Comparison of ENCODE assay signal across 28 cellular contexts in genomic region chrX:149522914-149523313, GRCh38. TPM values are rescaled to one million over a fixed set of nuclear protein-coding genes. Genes with fewer than 3 reads are reported as not detected.
A peak's percentile ranks its signal among the peaks of the same experiment; 100 is the strongest.
DNase-seq lines count a peak whose midpoint lies in the region; ATAC-seq, FAIRE-seq and TF ChIP-seq lines count a peak whose summit lies in the region.
"Had no signal": no experiment of that assay in that cellular context is flagged by ENCODE, and none has a peak within 500 bp of the region (broad histone marks: within the 10 kb centered on the region; RNA-seq: fewer than 3 reads in every experiment).

No MANE protein-coding gene starts in this region.

- WGBS in GM12878 (ENCODE audit: insufficient coverage, insufficient replicate concordance, low lambda C conversion rate, missing lambda C conversion rate) = 29% methylated on average over 2 of the region's 2 CpGs
- 0% methylated on average over 1 of the region's 2 CpGs for WGBS in HepG2 (ENCODE audit: low lambda C conversion rate)

- FAIRE-seq in GM12878 (lab: Jason Lieb, UNC) (no peak), HepG2 (lab: Jason Lieb, UNC) (no peak)
- FAIRE-seq: A204.1 had no signal

- H3K79me2 ChIP-seq in GM12878 (ENCODE audit: control insufficient read depth, insufficient read depth, low read length) (no peaks in the 10 kb centered on the region), HepG2 (ENCODE audit: insufficient read depth, low read length) (no peaks in the 10 kb centered on the region)

- H3K9me3 ChIP-seq in GM12878 (replicated peaks; ENCODE audit: control insufficient read depth, insufficient read depth, low read length) (no peaks in the 10 kb centered on the region), HepG2 (ENCODE audit: low read length) (no peaks in the 10 kb centered on the region)
- H3K9me3 ChIP-seq: breast epithelium, SJSA1, tibial nerve had no signal

- ATAC-seq in natural killer cell (no peak), GM12878 (no peak), HepG2 (peak; percentile 17; the same call in 1 of the 3 replicates), HG03175 (IDR thresholded peaks at IDR 0.05; ENCODE audit: unreplicated experiment) (no peak), GM21717 (IDR thresholded peaks at IDR 0.05; ENCODE audit: unreplicated experiment) (no peak)
- no peak for ATAC-seq in natural killer cell treated with Interleukin-12 subunit alpha and Interleukin-12 subunit beta and Interleukin-15 and Interleukin-18, amount 100 ng/mL, for 72 hours
- ATAC-seq: naive thymus-derived CD8-positive, alpha-beta T cell; Panc1; T-cell had no signal

- H3K36me3 ChIP-seq in GM12878 (ENCODE audit: control insufficient read depth in 2 of 2, insufficient read depth in 2 of 2, low read length in 1 of 2) (no peaks in the 10 kb centered on the region), HepG2 (replicated peaks in 1 of 2; ENCODE audit: control insufficient read depth in 1 of 2, insufficient read depth in 2 of 2, low read length in 2 of 2) (no peaks in the 10 kb centered on the region)
- H3K36me3 ChIP-seq: breast epithelium, SJSA1, tibial nerve had no signal

- peaks cover 39 to 42% of the 10 kb centered on the region in 2 donors for H3K4me1 Mint-ChIP-seq in natural killer cell
- H3K4me1 Mint-ChIP-seq in natural killer cell treated with Interleukin-12 subunit alpha and Interleukin-12 subunit beta and Interleukin-15 and Interleukin-18, amount 100 ng/mL, for 72 hours (ENCODE audit: low read depth in 2 of 2) = peaks cover 28 to 38% of the 10 kb centered on the region in 2 donors

- DNase-seq in natural killer cell = no peak
- DNase-seq in natural killer cell treated with Interleukin-12 subunit alpha and Interleukin-12 subunit beta and Interleukin-15 and Interleukin-18, amount 100 ng/mL, for 72 hours (ENCODE audit: low spot score) = no peak
- DNase-seq in GM12878 (ENCODE audit: low read depth, low spot score) = no peak
- DNase-seq in HepG2 (ENCODE audit: low spot score) = peak; percentile 39
- DNase-seq in activated naive CD4-positive, alpha-beta T cell (lab: John Stamatoyannopoulos, UW) = no peak
- no peak for DNase-seq in GM10248 (ENCODE audit: extremely low spot score)
- DNase-seq: activated CD4-positive, alpha-beta T cell treated with anti-CD3 and anti-CD28 coated beads, Interleukin-2, amount 50 U/mL, for 4 hours; activated CD4-positive, CD25-positive, alpha-beta regulatory T cell; activated CD8-positive, alpha-beta memory T cell treated with anti-CD3 and anti-CD28 coated beads, Interleukin-2, amount 50 U/mL, for 4 hours; AML-193; amygdala; DND-41; head of caudate nucleus; naive thymus-derived CD8-positive, alpha-beta T cell; NCI-H1930; NCI-H526 treated with DMSO at 0.1 percent for 48 hours; stimulated activated CD4-positive, alpha-beta T cell treated with anti-CD3 and anti-CD28 coated beads, Interleukin-2, amount 100 ng/mL, for 24 hours; T-cell had no signal

- BruUV-seq in GM12878 (replicated peaks; lab: Mats Ljungman, UMichigan) (no TSS peak), HepG2 (replicated peaks; lab: Mats Ljungman, UMichigan) (no TSS peak)

- in situ Hi-C loops in GM12878 (cut with MboI) = loop anchor here (10.0 to 25.0 kb wide), 2 partner anchors 112 to 1164 kb away; partner anchors contain the start of genes MTMR1 and TMEM185A
- in situ Hi-C loops in HepG2 (cut with HindIII; ENCODE audit: extremely low pct_ligation_motif_present, low pct_unique_long_range_greater_than_20kb) = no loop called here

- H3K36me3 Mint-ChIP-seq in natural killer cell = no peaks in the 10 kb centered on the region
- H3K36me3 Mint-ChIP-seq in natural killer cell treated with Interleukin-12 subunit alpha and Interleukin-12 subunit beta and Interleukin-15 and Interleukin-18, amount 100 ng/mL, for 72 hours = no peaks in the 10 kb centered on the region
- H3K36me3 Mint-ChIP-seq: activated naive CD4-positive, alpha-beta T cell treated with anti-CD3 and anti-CD28 coated beads, Interleukin-2, amount 50 U/mL, for 24 hours; T-cell had no signal

- TF ChIP-seq CTCF in natural killer cell (IDR thresholded peaks at IDR 0.05) = no peak
- no peak for TF ChIP-seq CTCF in GM12878 (IDR thresholded peaks at IDR 0.05 in 2 of 3, conservative IDR thresholded peaks at IDR 0.05 in 1 of 3; ENCODE audit: control insufficient read depth in 2 of 3, extremely low read depth in 1 of 3, insufficient read depth in 1 of 3, low read depth in 3 of 3, low read length in 3 of 3)
- TF ChIP-seq CTCF in HepG2 (CRISPR knock-in tag; IDR thresholded peaks at IDR 0.05) = no peak
- no peak for TF ChIP-seq CTCF in GM10248 (IDR thresholded peaks at IDR 0.05; ENCODE audit: control extremely low read depth, extremely low read depth, low read depth, missing control alignments)

- H3K27ac ChIP-seq in GM12878 (ENCODE audit: control insufficient read depth, insufficient read depth) (no peak overlapping the region), HepG2 (ENCODE audit: extremely low read length, insufficient read depth, low read length) (no peak overlapping the region)
- H3K27ac ChIP-seq: breast epithelium, SJSA1, tibial nerve had no signal

- H3K9ac ChIP-seq in GM12878 (ENCODE audit: control insufficient read depth, insufficient read depth, low read length) (no peak overlapping the region), HepG2 (ENCODE audit: insufficient read depth, low read depth, low read length) (no peak overlapping the region)

- no peaks in the 10 kb centered on the region for H3K27me3 Mint-ChIP-seq in natural killer cell (ENCODE audit: low read depth in 2 of 2)
- H3K27me3 Mint-ChIP-seq in natural killer cell treated with Interleukin-12 subunit alpha and Interleukin-12 subunit beta and Interleukin-15 and Interleukin-18, amount 100 ng/mL, for 72 hours = no peaks in the 10 kb centered on the region
- H3K27me3 Mint-ChIP-seq: activated naive CD4-positive, alpha-beta T cell treated with anti-CD3 and anti-CD28 coated beads, Interleukin-2, amount 50 U/mL, for 24 hours had no signal

- H3K4me3 ChIP-seq in GM12878 = no peak overlapping the region
- H3K4me3 ChIP-seq in HepG2 (replicated peaks in 1 of 3; ENCODE audit: insufficient read depth in 1 of 3, low read depth in 2 of 3, low read length in 3 of 3) = no peak overlapping the region
- H3K4me3 ChIP-seq: breast epithelium, SJSA1, smooth muscle cell, tibial nerve had no signal

- RAD21 ChIA-PET in GM12878 (lab: Charles Lee; ENCODE audit: unreplicated experiment) = no interaction called here

- H3K4me1 ChIP-seq in GM12878 (ENCODE audit: control insufficient read depth, insufficient read depth, low read length) (peaks cover 12% of the 10 kb centered on the region), HepG2 (ENCODE audit: insufficient read depth, low read length) (peaks cover 9% of the 10 kb centered on the region)
- H3K4me1 ChIP-seq: breast epithelium, SJSA1 had no signal

- H3K27me3 ChIP-seq in GM12878 (replicated peaks in 1 of 2; ENCODE audit: control insufficient read depth in 2 of 2, insufficient read depth in 2 of 2, low read length in 1 of 2) = no peaks in the 10 kb centered on the region
- no peaks in the 10 kb centered on the region for H3K27me3 ChIP-seq in HepG2 (ENCODE audit: control insufficient read depth in 1 of 2, insufficient read depth in 2 of 2, low read length in 2 of 2)
- H3K27me3 ChIP-seq: SJSA1, tibial nerve had no signal

- TF ChIP-seq RAD21 in GM12878 (IDR thresholded peaks at IDR 0.05; ENCODE audit: insufficient read depth, low read depth, low read length) (no peak), HepG2 (CRISPR knock-in tag; IDR thresholded peaks at IDR 0.05) (no peak)

- POLR2A ChIA-PET in GM12878 (lab: Charles Lee) (interaction anchor here (0.9 to 1.7 kb wide), 2 partner anchors 15 to 18 kb away, joined by 3 read pairs; partner anchors contain the start of gene EOLA1), HepG2 (lab: Yijun Ruan, JAX) (no interaction called here), GM10248 (lab: Yijun Ruan, JAX) (interaction anchor here (1.6 kb wide), 1 partner anchor 17 kb away, joined by 5 read pairs; the partner anchor contains the start of gene IDS)

- no peak for TF ChIP-seq EP300 in GM12878 (IDR thresholded peaks at IDR 0.05; ENCODE audit: borderline replicate concordance in 1 of 2, control insufficient read depth in 1 of 2, low read depth in 2 of 2, low read length in 2 of 2)
- no peak for TF ChIP-seq EP300 in HepG2 (IDR thresholded peaks at IDR 0.05; ENCODE audit: low read depth in 2 of 2, low read length in 2 of 2)
- TF ChIP-seq EP300 in HepG2 (CRISPR knock-in tag; IDR thresholded peaks at IDR 0.05; ENCODE audit: borderline replicate concordance) = no peak

- H3K27ac Mint-ChIP-seq in natural killer cell = peak overlapping the region; percentile 68 to 78
- H3K27ac Mint-ChIP-seq in natural killer cell treated with Interleukin-12 subunit alpha and Interleukin-12 subunit beta and Interleukin-15 and Interleukin-18, amount 100 ng/mL, for 72 hours = no peak overlapping the region
- H3K27ac Mint-ChIP-seq: activated naive CD4-positive, alpha-beta T cell treated with anti-CD3 and anti-CD28 coated beads, Interleukin-2, amount 50 U/mL, for 24 hours had no signal

- H3K4me2 ChIP-seq in GM12878 (ENCODE audit: control insufficient read depth, insufficient read depth) (no peak overlapping the region), HepG2 (ENCODE audit: low read depth, low read length) (no peak overlapping the region)
- H3K4me2 ChIP-seq: smooth muscle cell had no signal

- CTCF ChIA-PET in GM12878 (lab: Yijun Ruan, JAX) = interaction anchor here (11.7 kb wide), 1 partner anchor 10 kb away, joined by 88 read pairs; no protein-coding TSS in a partner anchor
- CTCF ChIA-PET in HepG2 (lab: Yijun Ruan, JAX; ENCODE audit: low intra/inter-chr PET ratio, low total read pairs) = no interaction called here
- CTCF ChIA-PET in GM10248 (lab: Yijun Ruan, JAX) = interaction anchor here (1.4 to 2.7 kb wide), 2 partner anchors 11 to 12 kb away, joined by 5 to 17 read pairs; no protein-coding TSS in a partner anchor

- intact Hi-C loops in natural killer cell (cut with micrococcal nuclease) = no loop called here
- intact Hi-C loops in GM12878 (cut with micrococcal nuclease; ENCODE audit: unreplicated experiment) = no loop called here
- intact Hi-C loops in HepG2 (cut with micrococcal nuclease; ENCODE audit: unreplicated experiment) = no loop called here

- SMC1A ChIA-PET in GM12878 (lab: Charles Lee; ENCODE audit: uncharacterized antibody, unreplicated experiment) = interaction anchor here (1.0 to 2.7 kb wide), 2 partner anchors 10 to 49 kb away, joined by 3 to 20 read pairs; no protein-coding TSS in a partner anchor

- H2AFZ ChIP-seq in GM12878 (ENCODE audit: control insufficient read depth, low read depth, low read length) (no peak overlapping the region), HepG2 (ENCODE audit: low read length) (no peak overlapping the region)

- no peaks in the 10 kb centered on the region for H4K20me1 ChIP-seq in GM12878 (ENCODE audit: control insufficient read depth, insufficient read depth)
- no peaks in the 10 kb centered on the region for H4K20me1 ChIP-seq in HepG2 (ENCODE audit: insufficient read depth, low read length)

- no peak for TF ChIP-seq POLR2A in GM12878 (IDR thresholded peaks at IDR 0.05; ENCODE audit: low read depth, low read length)
- TF ChIP-seq POLR2A in HepG2 (IDR thresholded peaks at IDR 0.05; ENCODE audit: insufficient read depth in 1 of 2, low read depth in 2 of 2, low read length in 2 of 2) = no peak

- no peak overlapping the region for H3K4me3 Mint-ChIP-seq in natural killer cell
- H3K4me3 Mint-ChIP-seq in natural killer cell treated with Interleukin-12 subunit alpha and Interleukin-12 subunit beta and Interleukin-15 and Interleukin-18, amount 100 ng/mL, for 72 hours = no peak overlapping the region

- H3K9me3 Mint-ChIP-seq in natural killer cell = no peaks in the 10 kb centered on the region
- H3K9me3 Mint-ChIP-seq in natural killer cell treated with Interleukin-12 subunit alpha and Interleukin-12 subunit beta and Interleukin-15 and Interleukin-18, amount 100 ng/mL, for 72 hours = no peaks in the 10 kb centered on the region
- H3K9me3 Mint-ChIP-seq: activated naive CD4-positive, alpha-beta T cell treated with anti-CD3 and anti-CD28 coated beads, Interleukin-2, amount 50 U/mL, for 24 hours; naive thymus-derived CD8-positive, alpha-beta T cell; T-cell had no signal

RNA-seq across cellular contexts. Expression of gene IDS, which starts 17.8 kb away (rescaled TPM):
- 100 to 1,000 TPM; 286 to 344 (median 317) TPM for total RNA-seq in natural killer cell
- total RNA-seq in natural killer cell treated with Interleukin-12 subunit alpha and Interleukin-12 subunit beta and Interleukin-15 and Interleukin-18, amount 100 ng/mL, for 72 hours = 100 to 1,000 TPM in 1 of 2 donors, 10 to 100 TPM in 1; 96.0 to 129 TPM
- total RNA-seq in GM12878 (2013; cell fraction: nucleolus; rRNA removed) = 62.3 and 67.5 TPM in 2 replicates
- 48.2 and 51.2 TPM in 2 replicates for total RNA-seq in GM12878 (2014; rRNA removed)
- total RNA-seq in GM12878 (2014; rRNA removed; fragmentation: Illumina TruSeq; extraction: Trizol) = 23.8 and 26.8 TPM in 2 replicates
- total RNA-seq in GM12878 (2021) = 51.3 and 52.2 TPM in 2 replicates
- polyA plus RNA-seq in GM12878 (2011; ENCODE audit: low read depth) = 29.8 TPM
- polyA plus RNA-seq in GM12878 (2011; rRNA removed) = 59.3 and 79.1 TPM in 2 replicates
- 80.0 and 90.9 TPM in 2 replicates for polyA plus RNA-seq in GM12878 (2011; cell fraction: cytosol; rRNA removed)
- polyA plus RNA-seq in GM12878 (2011; cell fraction: nucleus; rRNA removed) = 52.3 and 66.6 TPM in 2 replicates
- 41.1 and 45.9 TPM in 2 replicates for polyA plus RNA-seq in GM12878 (2012)
- 53.1 and 63.4 TPM in 2 replicates for polyA plus RNA-seq in GM12878 (2014; fragmentation: Illumina TruSeq; extraction: Trizol)
- polyA plus RNA-seq in GM12878 (2014; fragmentation: Nextera tagmentation; extraction: Ambion mirVana) = 1 to 10 TPM; 6.1 to 9.6 TPM
- 47.2 and 52.4 TPM in 2 replicates for polyA plus RNA-seq in GM12878 (2014; rRNA removed)
- 10 to 100 TPM; 62.4 to 66.6 TPM for polyA plus RNA-seq in GM12878 (2016; fragmentation: Nextera tagmentation; extraction: Ambion mirVana)
- polyA minus RNA-seq in GM12878 (2011; rRNA and poly(A)+ RNA removed) = 76.7 and 84.8 TPM in 2 replicates
- 32.3 and 35.1 TPM in 2 replicates for polyA minus RNA-seq in GM12878 (2011; cell fraction: cytosol; rRNA and poly(A)+ RNA removed)
- polyA minus RNA-seq in GM12878 (2011; cell fraction: nucleus; rRNA and poly(A)+ RNA removed) = 29.0 and 36.7 TPM in 2 replicates
- 2.2 and 3.4 TPM in 2 replicates for total RNA-seq in HepG2 (2016; rRNA removed; fragmentation: Illumina TruSeq; extraction: Trizol)
- 5.6 and 5.8 TPM in 2 replicates for total RNA-seq in HepG2 (2016; cell fraction: cytosol; rRNA removed; fragmentation: Illumina TruSeq; extraction: Trizol; ENCODE audit: low read depth)
- total RNA-seq in HepG2 (2016; cell fraction: insoluble cytoplasmic fraction; rRNA removed; fragmentation: Illumina TruSeq; extraction: Trizol) = 2.3 and 2.7 TPM in 2 replicates
- 9.5 and 10.0 TPM in 2 replicates for total RNA-seq in HepG2 (2016; cell fraction: membrane; rRNA removed; fragmentation: Illumina TruSeq; extraction: Trizol)
- total RNA-seq in HepG2 (2016; cell fraction: nucleus; rRNA removed; fragmentation: Illumina TruSeq; extraction: Trizol) = 2.6 TPM in 2 replicates
- 11.9 and 13.6 TPM in 2 replicates for polyA plus RNA-seq in HepG2 (2011; rRNA removed)
- 8.0 and 12.1 TPM in 2 replicates for polyA plus RNA-seq in HepG2 (2011; cell fraction: cytosol; rRNA removed)
- polyA plus RNA-seq in HepG2 (2011; cell fraction: nucleus; rRNA removed) = 8.6 and 12.4 TPM in 2 replicates
- 6.3 and 8.7 TPM in 2 replicates for polyA plus RNA-seq in HepG2 (2012)
- polyA plus RNA-seq in HepG2 (2016; cell fraction: cytosol; fragmentation: Illumina TruSeq; extraction: Trizol; ENCODE audit: low read depth) = 9.2 and 10.7 TPM in 2 replicates
- polyA plus RNA-seq in HepG2 (2016; cell fraction: insoluble cytoplasmic fraction; fragmentation: Illumina TruSeq; extraction: Trizol; ENCODE audit: low read depth) = 3.4 and 3.8 TPM in 2 replicates
- polyA plus RNA-seq in HepG2 (2016; cell fraction: membrane; fragmentation: Illumina TruSeq; extraction: Trizol; ENCODE audit: low read depth) = 11.7 and 11.9 TPM in 2 replicates
- 2.3 and 2.6 TPM in 2 replicates for polyA plus RNA-seq in HepG2 (2016; cell fraction: nucleus; fragmentation: Illumina TruSeq; extraction: Trizol; ENCODE audit: insufficient read depth, low read depth)
- 14.2 and 23.0 TPM in 2 replicates for polyA minus RNA-seq in HepG2 (2011; rRNA and poly(A)+ RNA removed; ENCODE audit: low replicate concordance)
- 6.9 and 10.3 TPM in 2 replicates for polyA minus RNA-seq in HepG2 (2011; cell fraction: cytosol; rRNA and poly(A)+ RNA removed)
- polyA minus RNA-seq in HepG2 (2011; cell fraction: nucleus; rRNA and poly(A)+ RNA removed) = 6.2 and 9.2 TPM in 2 replicates

RNA-seq across cellular contexts. Expression of gene EOLA1, which starts 17.9 kb away (rescaled TPM):
- total RNA-seq in natural killer cell (10 to 100 TPM; 26.4 to 37.6 (median 36.7) TPM), GM12878 (2014; rRNA removed) (20.4 and 20.7 TPM in 2 replicates), GM12878 (2014; rRNA removed; fragmentation: Illumina TruSeq; extraction: Trizol) (22.0 and 24.6 TPM in 2 replicates), GM12878 (2021) (27.1 and 28.6 TPM in 2 replicates), HepG2 (2016; rRNA removed; fragmentation: Illumina TruSeq; extraction: Trizol) (8.9 and 9.6 TPM in 2 replicates)
- total RNA-seq in natural killer cell treated with Interleukin-12 subunit alpha and Interleukin-12 subunit beta and Interleukin-15 and Interleukin-18, amount 100 ng/mL, for 72 hours = 10 to 100 TPM; 32.1 to 35.0 TPM
- 20.5 and 23.1 TPM in 2 replicates for total RNA-seq in GM12878 (2013; cell fraction: nucleolus; rRNA removed)
- polyA plus RNA-seq in GM12878 (2011; ENCODE audit: low read depth) = 16.1 TPM
- polyA plus RNA-seq in GM12878 (2011; rRNA removed) (42.3 and 42.8 TPM in 2 replicates), GM12878 (2014; fragmentation: Illumina TruSeq; extraction: Trizol) (21.4 and 23.8 TPM in 2 replicates), GM12878 (2014; fragmentation: Nextera tagmentation; extraction: Ambion mirVana) (10 to 100 TPM in 1 of 2 experiments, 1 to 10 TPM in 1; 9.2 to 17.6 TPM), GM12878 (2014; rRNA removed) (24.7 and 27.1 TPM in 2 replicates), GM12878 (2016; fragmentation: Nextera tagmentation; extraction: Ambion mirVana) (10 to 100 TPM; 26.5 to 26.6 TPM), HepG2 (2011; rRNA removed) (6.5 and 7.8 TPM in 2 replicates)
- polyA plus RNA-seq in GM12878 (2011; cell fraction: cytosol; rRNA removed) = 33.7 and 36.5 TPM in 2 replicates
- 38.1 and 45.5 TPM in 2 replicates for polyA plus RNA-seq in GM12878 (2011; cell fraction: nucleus; rRNA removed)
- 23.2 and 26.3 TPM in 2 replicates for polyA plus RNA-seq in GM12878 (2012)
- polyA minus RNA-seq in GM12878 (2011; rRNA and poly(A)+ RNA removed) = 19.1 and 27.5 TPM in 2 replicates
- 10.1 and 11.8 TPM in 2 replicates for polyA minus RNA-seq in GM12878 (2011; cell fraction: cytosol; rRNA and poly(A)+ RNA removed)
- polyA minus RNA-seq in GM12878 (2011; cell fraction: nucleus; rRNA and poly(A)+ RNA removed) = 33.7 and 43.8 TPM in 2 replicates
- total RNA-seq in HepG2 (2016; cell fraction: cytosol; rRNA removed; fragmentation: Illumina TruSeq; extraction: Trizol; ENCODE audit: low read depth) = 3.6 and 5.2 TPM in 2 replicates
- total RNA-seq in HepG2 (2016; cell fraction: insoluble cytoplasmic fraction; rRNA removed; fragmentation: Illumina TruSeq; extraction: Trizol) = 8.9 and 10.7 TPM in 2 replicates
- total RNA-seq in HepG2 (2016; cell fraction: membrane; rRNA removed; fragmentation: Illumina TruSeq; extraction: Trizol) = 5.9 and 7.1 TPM in 2 replicates
- 4.8 and 7.2 TPM in 2 replicates for total RNA-seq in HepG2 (2016; cell fraction: nucleus; rRNA removed; fragmentation: Illumina TruSeq; extraction: Trizol)
- 6.9 and 7.2 TPM in 2 replicates for polyA plus RNA-seq in HepG2 (2011; cell fraction: cytosol; rRNA removed)
- 8.6 and 9.2 TPM in 2 replicates for polyA plus RNA-seq in HepG2 (2011; cell fraction: nucleus; rRNA removed)
- polyA plus RNA-seq in HepG2 (2012) = 7.2 and 9.2 TPM in 2 replicates
- polyA plus RNA-seq in HepG2 (2016; cell fraction: cytosol; fragmentation: Illumina TruSeq; extraction: Trizol; ENCODE audit: low read depth) = 3.2 and 3.3 TPM in 2 replicates
- polyA plus RNA-seq in HepG2 (2016; cell fraction: insoluble cytoplasmic fraction; fragmentation: Illumina TruSeq; extraction: Trizol; ENCODE audit: low read depth) = 10.4 and 11.2 TPM in 2 replicates
- polyA plus RNA-seq in HepG2 (2016; cell fraction: membrane; fragmentation: Illumina TruSeq; extraction: Trizol; ENCODE audit: low read depth) = 4.5 and 5.7 TPM in 2 replicates
- polyA plus RNA-seq in HepG2 (2016; cell fraction: nucleus; fragmentation: Illumina TruSeq; extraction: Trizol; ENCODE audit: insufficient read depth, low read depth) = 9.0 and 9.1 TPM in 2 replicates
- polyA minus RNA-seq in HepG2 (2011; rRNA and poly(A)+ RNA removed; ENCODE audit: low replicate concordance) = 8.5 and 13.4 TPM in 2 replicates
- polyA minus RNA-seq in HepG2 (2011; cell fraction: cytosol; rRNA and poly(A)+ RNA removed) = 3.7 and 4.0 TPM in 2 replicates
- 6.4 and 8.7 TPM in 2 replicates for polyA minus RNA-seq in HepG2 (2011; cell fraction: nucleus; rRNA and poly(A)+ RNA removed)

RNA-seq across cellular contexts. Expression of gene HSFX3, which starts 26.8 kb away (rescaled TPM):
- not detected for total RNA-seq in natural killer cell
- total RNA-seq in natural killer cell treated with Interleukin-12 subunit alpha and Interleukin-12 subunit beta and Interleukin-15 and Interleukin-18, amount 100 ng/mL, for 72 hours = not detected
- total RNA-seq in GM12878 (2013; cell fraction: nucleolus; rRNA removed) = not detected in 2 replicates
- total RNA-seq in GM12878 (2014; rRNA removed) = 0.40 TPM in 1 of 2 replicates, not detected in the other
- not detected in 2 replicates for total RNA-seq in GM12878 (2014; rRNA removed; fragmentation: Illumina TruSeq; extraction: Trizol)
- not detected in 2 replicates for total RNA-seq in GM12878 (2021)
- polyA plus RNA-seq in GM12878 (2011; ENCODE audit: low read depth) = not detected
- polyA plus RNA-seq in GM12878 (2011; rRNA removed) = 0.05 TPM in 1 of 2 replicates, not detected in the other
- 0.06 and 0.07 TPM in 2 replicates for polyA plus RNA-seq in GM12878 (2011; cell fraction: cytosol; rRNA removed)
- not detected in 2 replicates for polyA plus RNA-seq in GM12878 (2011; cell fraction: nucleus; rRNA removed)
- polyA plus RNA-seq in GM12878 (2012) = not detected in 2 replicates
- 0.29 TPM in 1 of 2 replicates, not detected in the other for polyA plus RNA-seq in GM12878 (2014; fragmentation: Illumina TruSeq; extraction: Trizol)
- polyA plus RNA-seq in GM12878 (2014; fragmentation: Nextera tagmentation; extraction: Ambion mirVana) = under 1 TPM in 1 of 2 experiments, not detected in 1; 0.29 TPM
- 0.26 TPM in 1 of 2 replicates, not detected in the other for polyA plus RNA-seq in GM12878 (2014; rRNA removed)
- polyA plus RNA-seq in GM12878 (2016; fragmentation: Nextera tagmentation; extraction: Ambion mirVana) = not detected
- polyA minus RNA-seq in GM12878 (2011; rRNA and poly(A)+ RNA removed) = 0.52 TPM in 1 of 2 replicates, not detected in the other
- not detected in 2 replicates for polyA minus RNA-seq in GM12878 (2011; cell fraction: cytosol; rRNA and poly(A)+ RNA removed)
- not detected in 2 replicates for polyA minus RNA-seq in GM12878 (2011; cell fraction: nucleus; rRNA and poly(A)+ RNA removed)
- not detected in 2 replicates for total RNA-seq in HepG2 (2016; rRNA removed; fragmentation: Illumina TruSeq; extraction: Trizol)
- total RNA-seq in HepG2 (2016; cell fraction: cytosol; rRNA removed; fragmentation: Illumina TruSeq; extraction: Trizol; ENCODE audit: low read depth) = not detected in 2 replicates
- not detected in 2 replicates for total RNA-seq in HepG2 (2016; cell fraction: insoluble cytoplasmic fraction; rRNA removed; fragmentation: Illumina TruSeq; extraction: Trizol)
- total RNA-seq in HepG2 (2016; cell fraction: membrane; rRNA removed; fragmentation: Illumina TruSeq; extraction: Trizol) = not detected in 2 replicates
- not detected in 2 replicates for total RNA-seq in HepG2 (2016; cell fraction: nucleus; rRNA removed; fragmentation: Illumina TruSeq; extraction: Trizol)
- not detected in 2 replicates for polyA plus RNA-seq in HepG2 (2011; rRNA removed)
- polyA plus RNA-seq in HepG2 (2011; cell fraction: cytosol; rRNA removed) = not detected in 2 replicates
- not detected in 2 replicates for polyA plus RNA-seq in HepG2 (2011; cell fraction: nucleus; rRNA removed)
- not detected in 2 replicates for polyA plus RNA-seq in HepG2 (2012)
- polyA plus RNA-seq in HepG2 (2016; cell fraction: cytosol; fragmentation: Illumina TruSeq; extraction: Trizol; ENCODE audit: low read depth) = not detected in 2 replicates
- not detected in 2 replicates for polyA plus RNA-seq in HepG2 (2016; cell fraction: insoluble cytoplasmic fraction; fragmentation: Illumina TruSeq; extraction: Trizol; ENCODE audit: low read depth)
- not detected in 2 replicates for polyA plus RNA-seq in HepG2 (2016; cell fraction: membrane; fragmentation: Illumina TruSeq; extraction: Trizol; ENCODE audit: low read depth)
- not detected in 2 replicates for polyA plus RNA-seq in HepG2 (2016; cell fraction: nucleus; fragmentation: Illumina TruSeq; extraction: Trizol; ENCODE audit: insufficient read depth, low read depth)
- not detected in 2 replicates for polyA minus RNA-seq in HepG2 (2011; rRNA and poly(A)+ RNA removed; ENCODE audit: low replicate concordance)
- not detected in 2 replicates for polyA minus RNA-seq in HepG2 (2011; cell fraction: cytosol; rRNA and poly(A)+ RNA removed)
- polyA minus RNA-seq in HepG2 (2011; cell fraction: nucleus; rRNA and poly(A)+ RNA removed) = not detected in 2 replicates
- total RNA-seq: breast epithelium; naive thymus-derived CD8-positive, alpha-beta T cell; omental fat pad; SJSA1; smooth muscle cell; T-cell; tibial nerve had no signal
- polyA plus RNA-seq: naive thymus-derived CD8-positive, alpha-beta T cell; smooth muscle cell had no signal

Comparison
In these comparisons a context has a peak if more than half of its experiments do, and no peak if none do; other contexts are left out.
1. H3K27ac Mint-ChIP-seq: peak in natural killer cell (2 of 2); none in natural killer cell treated with Interleukin-12 subunit alpha and Interleukin-12 subunit beta and Interleukin-15 and Interleukin-18, amount 100 ng/mL, for 72 hours (0 of 2).